9 cellular contexts compared by ENCODE assay signal in genomic region chr12:123111498-123112165, GRCh38. TPM values are rescaled to one million over a fixed set of nuclear protein-coding genes. Genes with fewer than 3 reads are reported as not detected.
A peak's percentile ranks its signal among the peaks of the same experiment; 100 is the strongest.
DNase-seq lines count a peak whose midpoint lies in the region; TF ChIP-seq lines count a peak whose summit lies in the region.
"Had no signal": no experiment of that assay in that cellular context is flagged by ENCODE, and none has a peak within 500 bp of the region (broad histone marks: within the 10 kb centered on the region; RNA-seq: fewer than 3 reads in every experiment).

No MANE protein-coding gene starts in this region.

- H3K79me2 ChIP-seq in OCI-LY7 (ENCODE audit: insufficient read depth, low read depth, low read length) = no peaks in the 10 kb centered on the region

- H3K27ac ChIP-seq in A673 (ENCODE audit: low read depth, low read length, poor library complexity, severe bottlenecking) = no peak overlapping the region
- peak overlapping the region; percentile 88 for H3K27ac ChIP-seq in caudate nucleus (ENCODE audit: low read depth, low read length)
- no peak overlapping the region for H3K27ac ChIP-seq in OCI-LY7 (ENCODE audit: low read depth, low read length, poor library complexity, severe bottlenecking)
- H3K27ac ChIP-seq: upper lobe of right lung had no signal

- POLR2A ChIA-PET in A673 (lab: Charles Lee; ENCODE audit: low non-redundant PET) (no interaction called here), OCI-LY7 (lab: Charles Lee) (interaction anchor here (0.5 to 0.6 kb wide), 2 partner anchors 17 to 27 kb away, joined by 3 to 5 read pairs; no protein-coding TSS in a partner anchor)

- H3K27ac Mint-ChIP-seq in neural crest cell (ENCODE audit: unreplicated experiment) = peak overlapping the region; percentile 67

- peaks cover 12% of the 10 kb centered on the region for H3K4me1 ChIP-seq in A673 (ENCODE audit: insufficient read depth, low read length, poor library complexity, severe bottlenecking)
- peaks cover 7% of the 10 kb centered on the region for H3K4me1 ChIP-seq in OCI-LY7 (ENCODE audit: insufficient read depth, low read length, poor library complexity, severe bottlenecking)

- BruUV-seq in A673 (replicated peaks; lab: Mats Ljungman, UMichigan) (no TSS peak), OCI-LY7 (replicated peaks; lab: Mats Ljungman, UMichigan) (no TSS peak)

- no peak overlapping the region for H2AFZ ChIP-seq in OCI-LY7 (ENCODE audit: low read length)

- H3K36me3 ChIP-seq in A673 (ENCODE audit: insufficient read depth, low read length, poor library complexity, severe bottlenecking) = no peaks in the 10 kb centered on the region
- no peaks in the 10 kb centered on the region for H3K36me3 ChIP-seq in OCI-LY7 (ENCODE audit: insufficient read depth, low read length)
- H3K36me3 ChIP-seq: upper lobe of right lung had no signal

- CTCF ChIA-PET in A673 (lab: Charles Lee) = interaction anchor here (0.5 kb wide), 1 partner anchor 305 kb away, joined by 5 read pairs; no protein-coding TSS in a partner anchor
- CTCF ChIA-PET in OCI-LY7 (lab: Charles Lee; ENCODE audit: unreplicated experiment) = no interaction called here

- no peak overlapping the region for H3K4me3 Mint-ChIP-seq in neural crest cell

- H3K36me3 Mint-ChIP-seq in neural crest cell (ENCODE audit: low read depth) = no peaks in the 10 kb centered on the region

- H3K4me3 ChIP-seq in A673 (ENCODE audit: low read depth, low read length, poor library complexity, severe bottlenecking) (no peak overlapping the region), NB4 (ENCODE audit: low read depth, low read length) (no peak overlapping the region), OCI-LY7 (ENCODE audit: low read depth, low read length, poor library complexity, severe bottlenecking) (no peak overlapping the region)
- H3K4me3 ChIP-seq: upper lobe of right lung had no signal

- intact Hi-C loops in A673 (cut with micrococcal nuclease; ENCODE audit: unreplicated experiment) = no loop called here
- intact Hi-C loops in OCI-LY7 (cut with micrococcal nuclease; ENCODE audit: unreplicated experiment) = no loop called here

- H3K9me3 Mint-ChIP-seq in neural crest cell = no peaks in the 10 kb centered on the region

- no peak for TF ChIP-seq CTCF in A673 (conservative IDR thresholded peaks at IDR 0.05; ENCODE audit: low read depth, low read length)
- TF ChIP-seq CTCF in NB4 (IDR thresholded peaks at IDR 0.05; ENCODE audit: low read depth, low read length) = no peak
- TF ChIP-seq CTCF in neural crest cell (conservative IDR thresholded peaks at IDR 0.05) = no peak
- TF ChIP-seq CTCF in OCI-LY7 (conservative IDR thresholded peaks at IDR 0.05; ENCODE audit: low read length) = no peak

- H3K27me3 Mint-ChIP-seq in neural crest cell (ENCODE audit: low read depth) = no peaks in the 10 kb centered on the region

- H3K9me2 ChIP-seq in OCI-LY7 (ENCODE audit: insufficient read depth, low read length) = no peaks in the 10 kb centered on the region

- no peak overlapping the region for H3K4me2 ChIP-seq in OCI-LY7 (ENCODE audit: low read length)

- H3K27me3 ChIP-seq in A673 (replicated peaks; ENCODE audit: insufficient read depth, low read depth, low read length, poor library complexity) = no peaks in the 10 kb centered on the region
- H3K27me3 ChIP-seq: upper lobe of right lung had no signal

- H3K4me1 Mint-ChIP-seq in neural crest cell = peaks cover 27% of the 10 kb centered on the region

- H4K20me1 ChIP-seq in OCI-LY7 (ENCODE audit: insufficient read depth, low read length) = no peaks in the 10 kb centered on the region

- TF ChIP-seq POLR2A in NB4 (IDR thresholded peaks at IDR 0.05; ENCODE audit: extremely low read depth, insufficient read length) = no peak

- H3K9me3 ChIP-seq in A673 (ENCODE audit: low read depth, low read length, poor library complexity, severe bottlenecking) = no peaks in the 10 kb centered on the region
- H3K9me3 ChIP-seq in OCI-LY7 (ENCODE audit: low read length) = no peaks in the 10 kb centered on the region
- H3K9me3 ChIP-seq: upper lobe of right lung had no signal

- DNase-seq in A673 (ENCODE audit: low spot score) = peak; percentile 30
- peak; percentile 57 for DNase-seq in NB4 (ENCODE audit: low read depth)
- DNase-seq in caudate nucleus (lab: John Stamatoyannopoulos, UW) = peak in 3 of 61 donors; percentile 31 to 40 (median 37)
- no peak for DNase-seq in neural crest cell (ENCODE audit: low read depth, low spot score)
- DNase-seq in activated effector memory CD4-positive, alpha-beta T cell treated with anti-CD3 and anti-CD28 coated beads, Interleukin-2, amount 50 U/mL, for 16 hours = no peak
- DNase-seq in OCI-LY7 (ENCODE audit: low spot score) = no peak
- DNase-seq in C1 segment of cervical spinal cord (lab: John Stamatoyannopoulos, UW) = no peak
- DNase-seq in activated effector memory CD4-positive, alpha-beta T cell treated with Interleukin-2 at 50 U/mL for 16 hours = no peak
- DNase-seq: upper lobe of right lung had no signal

RNA-seq across cellular contexts. Expression of gene PITPNM2, which starts 39.3 kb away (rescaled TPM):
- total RNA-seq in A673 (2021) (6.4 and 8.9 TPM in 2 replicates), neural crest cell (7.2 and 9.5 TPM in 2 replicates), OCI-LY7 (2022) (0.42 and 0.77 TPM in 2 replicates)
- total RNA-seq in OCI-LY7 (2014; rRNA removed; shearing (Covaris generic)) = 0.13 and 0.73 TPM in 2 replicates

Comparison
In these comparisons a context has a peak if more than half of its experiments do, and no peak if none do; other contexts are left out.
1. DNase-seq: peak in A673 (single experiment) and NB4 (single experiment); none in neural crest cell (single experiment), activated effector memory CD4-positive, alpha-beta T cell treated with anti-CD3 and anti-CD28 coated beads, Interleukin-2, amount 50 U/mL, for 16 hours (single experiment), OCI-LY7 (single experiment), C1 segment of cervical spinal cord (0 of 14) and activated effector memory CD4-positive, alpha-beta T cell treated with Interleukin-2 at 50 U/mL for 16 hours (single experiment).